26 cellular contexts compared by ENCODE assay signal in genomic region chr20:56348746-56349145, GRCh38. TPM values are rescaled to one million over a fixed set of nuclear protein-coding genes. Genes with fewer than 3 reads are reported as not detected.
DNase-seq lines count a peak whose midpoint lies in the region; ATAC-seq, FAIRE-seq and TF ChIP-seq lines count a peak whose summit lies in the region.
"Had no signal": no experiment of that assay in that cellular context is flagged by ENCODE, and none has a peak within 500 bp of the region (broad histone marks: within the 10 kb centered on the region; RNA-seq: fewer than 3 reads in every experiment).

No MANE protein-coding gene starts in this region.

- no peak for TF ChIP-seq POLR2A in endothelial cell of umbilical vein (IDR thresholded peaks at IDR 0.05; ENCODE audit: low read depth, low read length)

- H4K20me1 ChIP-seq in endothelial cell of umbilical vein (replicated peaks; ENCODE audit: control insufficient read depth, extremely low read depth, insufficient read depth, low read length) (no peaks in the 10 kb centered on the region), osteoblast (ENCODE audit: insufficient read depth, low read length) (no peaks in the 10 kb centered on the region)

- peak overlapping the region; percentile 18 for H3K4me3 Mint-ChIP-seq in Calu3 (ENCODE audit: low read depth, unreplicated experiment)
- H3K4me3 Mint-ChIP-seq: CD8-positive, alpha-beta memory T cell; immature natural killer cell; neural crest cell; stimulated activated naive CD8-positive, alpha-beta T cell treated with anti-CD3 and anti-CD28 coated beads, Interleukin-15, amount 100 ng/mL, for 72 hours had no signal

- no peaks in the 10 kb centered on the region for H3K4me1 ChIP-seq in endothelial cell of umbilical vein (ENCODE audit: control insufficient read depth, extremely low read depth, insufficient read depth, low read length)
- H3K4me1 ChIP-seq in osteoblast (ENCODE audit: insufficient read depth, low read length) = peaks cover 9% of the 10 kb centered on the region
- H3K4me1 ChIP-seq: SJCRH30 had no signal

- BruUV-seq in Calu3 (replicated peaks; lab: Mats Ljungman, UMichigan) (no TSS peak), endothelial cell of umbilical vein (replicated peaks; lab: Mats Ljungman, UMichigan) (no TSS peak)

- H3K9me3 ChIP-seq in endothelial cell of umbilical vein (replicated peaks; ENCODE audit: control insufficient read depth, insufficient read depth, low read length) (no peaks in the 10 kb centered on the region), osteoblast (ENCODE audit: low read depth, low read length) (no peaks in the 10 kb centered on the region)
- H3K9me3 ChIP-seq: right atrium auricular region, SJCRH30, vagina had no signal

- no peak for ATAC-seq in HG02763 (IDR thresholded peaks at IDR 0.05; ENCODE audit: unreplicated experiment)
- ATAC-seq in HG02588 (IDR thresholded peaks at IDR 0.05; ENCODE audit: unreplicated experiment) = no peak
- ATAC-seq: stimulated activated naive CD8-positive, alpha-beta T cell treated with anti-CD3 and anti-CD28 coated beads, Interleukin-15, amount 100 ng/mL, for 72 hours had no signal

- H3K4me1 Mint-ChIP-seq in Calu3 (ENCODE audit: low read depth, unreplicated experiment) = peaks cover 12% of the 10 kb centered on the region
- H3K4me1 Mint-ChIP-seq: immature natural killer cell had no signal

- H3K27me3 ChIP-seq in endothelial cell of umbilical vein (ENCODE audit: control insufficient read depth in 2 of 2, insufficient read depth in 2 of 2, low read length in 2 of 2) (peaks cover 4 to 6% of the 10 kb centered on the region in 2 experiments), osteoblast (ENCODE audit: insufficient read depth, low read length) (no peaks in the 10 kb centered on the region)
- H3K27me3 ChIP-seq: right atrium auricular region, vagina had no signal

- POLR2A ChIA-PET in endothelial cell of umbilical vein (lab: Charles Lee) = no interaction called here

- DNase-seq in Calu3 (no peak), MV-4-11 (lab: John Stamatoyannopoulos, UW) (peak; percentile 7), endothelial cell of umbilical vein (ENCODE audit: low read depth, low spot score) (peak; percentile 39), osteoblast (ENCODE audit: insufficient read length, low spot score, missing footprints) (peak; percentile 27), HCEC 1CT (no peak), KBM-7 (no peak)
- DNase-seq: activated CD4-positive, alpha-beta T cell treated with anti-CD3 and anti-CD28 coated beads for 48 hours; activated effector memory CD4-positive, alpha-beta T cell treated with Interleukin-2 at 50 U/mL for 16 hours; CD8-positive, alpha-beta memory T cell; dermis blood vessel endothelial cell; immature natural killer cell; NCI-H1048; NCI-H2171 treated with DMSO at 0.1 percent for 48 hours; NCI-H510A treated with DMSO at 0.1 percent for 48 hours; RPMI8226; SJCRH30; stimulated activated CD8-positive, alpha-beta memory T cell treated with anti-CD3 and anti-CD28 coated beads, Interleukin-4, amount 100 ng/mL, for 48 hours; stimulated activated naive CD8-positive, alpha-beta T cell treated with anti-CD3 and anti-CD28 coated beads, Interleukin-15, amount 100 ng/mL, for 72 hours; SW 1271; T-helper 9 cell had no signal

- no peak overlapping the region for H3K9ac ChIP-seq in endothelial cell of umbilical vein (replicated peaks; ENCODE audit: extremely low read depth, insufficient read depth, low read length)

- intact Hi-C loops in Calu3 (cut with micrococcal nuclease; ENCODE audit: unreplicated experiment) = loop anchor here (10.0 kb wide), 1 partner anchor 1684 kb away; no protein-coding TSS in a partner anchor
- intact Hi-C loops in endothelial cell of umbilical vein (cut with micrococcal nuclease) = no loop called here

- no peak overlapping the region for H3K27ac Mint-ChIP-seq in Calu3 (ENCODE audit: unreplicated experiment)
- H3K27ac Mint-ChIP-seq: CD8-positive, alpha-beta memory T cell; immature natural killer cell; stimulated activated naive CD8-positive, alpha-beta T cell treated with anti-CD3 and anti-CD28 coated beads, Interleukin-15, amount 100 ng/mL, for 72 hours had no signal

- TF ChIP-seq CTCF in Calu3 (IDR thresholded peaks at IDR 0.05; ENCODE audit: unreplicated experiment) (no peak), endothelial cell of umbilical vein (IDR thresholded peaks at IDR 0.05; ENCODE audit: extremely low read depth in 1 of 2, insufficient read depth in 1 of 2, low read depth in 1 of 2, low read length in 2 of 2) (no peak), osteoblast (IDR thresholded peaks at IDR 0.05; ENCODE audit: extremely low read depth, low read depth, low read length) (no peak)

- no peaks in the 10 kb centered on the region for H3K9me1 ChIP-seq in endothelial cell of umbilical vein (replicated peaks; ENCODE audit: control insufficient read depth, extremely low read depth, insufficient read depth, low read length)

- H3K36me3 Mint-ChIP-seq in Calu3 (ENCODE audit: insufficient read depth, unreplicated experiment) = no peaks in the 10 kb centered on the region
- H3K36me3 Mint-ChIP-seq: CD8-positive, alpha-beta memory T cell; immature natural killer cell had no signal

- no peaks in the 10 kb centered on the region for H3K79me2 ChIP-seq in endothelial cell of umbilical vein (ENCODE audit: control insufficient read depth, insufficient read depth, low read length)
- no peaks in the 10 kb centered on the region for H3K79me2 ChIP-seq in osteoblast (ENCODE audit: insufficient read depth, low read length)

- dilution Hi-C loops in endothelial cell of umbilical vein (cut with MboI; ENCODE audit: extremely low pct_ligation_motif_present, low sequenced_read_pairs) = no loop called here

- peaks cover 48% of the 10 kb centered on the region for H3K27me3 Mint-ChIP-seq in Calu3 (ENCODE audit: unreplicated experiment)

- H3K9me3 Mint-ChIP-seq in Calu3 (ENCODE audit: low read depth, unreplicated experiment) = no peaks in the 10 kb centered on the region
- H3K9me3 Mint-ChIP-seq: CD8-positive, alpha-beta memory T cell; immature natural killer cell; neural crest cell; stimulated activated naive CD8-positive, alpha-beta T cell treated with anti-CD3 and anti-CD28 coated beads, Interleukin-15, amount 100 ng/mL, for 72 hours had no signal

- H3K27ac ChIP-seq in endothelial cell of umbilical vein (ENCODE audit: insufficient read depth, low read depth, low read length) (no peak overlapping the region), osteoblast (ENCODE audit: low read depth, low read length) (no peak overlapping the region)
- H3K27ac ChIP-seq: right atrium auricular region, SJCRH30, vagina had no signal

- H2AFZ ChIP-seq in endothelial cell of umbilical vein (ENCODE audit: low read depth, low read length) (no peak overlapping the region), osteoblast (ENCODE audit: low read length) (no peak overlapping the region)

- H3K4me3 ChIP-seq in endothelial cell of umbilical vein (replicated peaks in 1 of 3; ENCODE audit: insufficient read depth in 1 of 3, low read depth in 1 of 3, low read length in 3 of 3) (no peak overlapping the region), osteoblast (ENCODE audit: insufficient read depth, low read length) (no peak overlapping the region)
- H3K4me3 ChIP-seq: right atrium auricular region, SJCRH30, vagina had no signal

- H3K4me2 ChIP-seq in endothelial cell of umbilical vein (ENCODE audit: insufficient read depth, low read length) (no peak overlapping the region), osteoblast (ENCODE audit: insufficient read depth, low read length) (no peak overlapping the region)

- in situ Hi-C loops in KBM-7 (cut with MboI; ENCODE audit: low pct_unique_long_range_greater_than_20kb, low sequenced_read_pairs) = no loop called here

- H3K36me3 ChIP-seq in endothelial cell of umbilical vein (ENCODE audit: control insufficient read depth in 2 of 2, extremely low read depth in 1 of 2, insufficient read depth in 2 of 2, low read length in 2 of 2) = no peaks in the 10 kb centered on the region
- no peaks in the 10 kb centered on the region for H3K36me3 ChIP-seq in osteoblast (ENCODE audit: insufficient read depth, low read length)
- H3K36me3 ChIP-seq: right atrium auricular region, SJCRH30, vagina had no signal

- no peak for FAIRE-seq in endothelial cell of umbilical vein (lab: Jason Lieb, UNC)
- FAIRE-seq: GM12892 had no signal

- CTCF ChIA-PET in Calu3 (lab: Charles Lee) (interaction anchor here (0.6 to 0.8 kb wide), 5 partner anchors 11 to 161 kb away, joined by 3 to 4 read pairs (median 3); partner anchors contain the start of gene RTF2), endothelial cell of umbilical vein (lab: Charles Lee) (interaction anchor here (1.0 to 2.2 kb wide), 3 partner anchors 10 to 1667 kb away, joined by 3 to 4 read pairs (median 4); partner anchors contain the start of gene FAM210B)

RNA-seq across cellular contexts. Expression of gene FAM210B, which starts 10.0 kb away (rescaled TPM):
- total RNA-seq in Calu3 (2022) = 8.7 and 9.4 TPM in 2 replicates
- 37.6 and 44.5 TPM in 2 replicates for total RNA-seq in endothelial cell of umbilical vein
- polyA plus RNA-seq in endothelial cell of umbilical vein = 20.6 and 24.6 TPM in 2 replicates
- 27.2 and 28.0 TPM in 2 replicates for polyA plus RNA-seq in endothelial cell of umbilical vein (2011; cell fraction: cytosol; rRNA removed)
- 8.3 and 8.8 TPM in 2 replicates for polyA plus RNA-seq in endothelial cell of umbilical vein (2011; cell fraction: nucleus; rRNA removed)
- polyA plus RNA-seq in endothelial cell of umbilical vein (2012) = 53.8 and 54.3 TPM in 2 replicates
- 24.2 and 29.9 TPM in 2 replicates for polyA minus RNA-seq in endothelial cell of umbilical vein
- 10.0 TPM for polyA minus RNA-seq in endothelial cell of umbilical vein (2011; cell fraction: cytosol; rRNA and poly(A)+ RNA removed)
- polyA minus RNA-seq in endothelial cell of umbilical vein (2011; cell fraction: nucleus; rRNA and poly(A)+ RNA removed) = 9.2 and 10.1 TPM in 2 replicates
- total RNA-seq in osteoblast = 69.5 and 89.6 TPM in 2 replicates

RNA-seq across cellular contexts. Expression of gene AURKA, which starts 43.3 kb away (rescaled TPM):
- total RNA-seq in Calu3 (2022) = 73.8 and 75.5 TPM in 2 replicates
- 56.9 and 57.6 TPM in 2 replicates for total RNA-seq in endothelial cell of umbilical vein
- polyA plus RNA-seq in endothelial cell of umbilical vein = 27.3 and 33.1 TPM in 2 replicates
- polyA plus RNA-seq in endothelial cell of umbilical vein (2011; cell fraction: cytosol; rRNA removed) = 41.0 and 42.5 TPM in 2 replicates
- 19.0 and 28.6 TPM in 2 replicates for polyA plus RNA-seq in endothelial cell of umbilical vein (2011; cell fraction: nucleus; rRNA removed)
- polyA plus RNA-seq in endothelial cell of umbilical vein (2012) = 29.7 and 55.3 TPM in 2 replicates
- 21.5 and 27.3 TPM in 2 replicates for polyA minus RNA-seq in endothelial cell of umbilical vein
- 90.4 TPM for polyA minus RNA-seq in endothelial cell of umbilical vein (2011; cell fraction: cytosol; rRNA and poly(A)+ RNA removed)
- 9.5 and 12.6 TPM in 2 replicates for polyA minus RNA-seq in endothelial cell of umbilical vein (2011; cell fraction: nucleus; rRNA and poly(A)+ RNA removed)
- total RNA-seq in osteoblast = 4.7 and 8.0 TPM in 2 replicates

RNA-seq across cellular contexts. Expression of gene CSTF1, which starts 43.7 kb away (rescaled TPM):
- total RNA-seq in Calu3 (2022) (41.0 and 44.3 TPM in 2 replicates), endothelial cell of umbilical vein (32.9 and 39.6 TPM in 2 replicates), osteoblast (25.0 and 26.8 TPM in 2 replicates)
- 49.3 and 51.7 TPM in 2 replicates for polyA plus RNA-seq in endothelial cell of umbilical vein
- 38.8 and 41.4 TPM in 2 replicates for polyA plus RNA-seq in endothelial cell of umbilical vein (2011; cell fraction: cytosol; rRNA removed)
- polyA plus RNA-seq in endothelial cell of umbilical vein (2011; cell fraction: nucleus; rRNA removed) = 33.5 and 34.2 TPM in 2 replicates
- 33.9 and 43.3 TPM in 2 replicates for polyA plus RNA-seq in endothelial cell of umbilical vein (2012)
- polyA minus RNA-seq in endothelial cell of umbilical vein = 81.1 and 103 TPM in 2 replicates
- 56.4 TPM for polyA minus RNA-seq in endothelial cell of umbilical vein (2011; cell fraction: cytosol; rRNA and poly(A)+ RNA removed)
- polyA minus RNA-seq in endothelial cell of umbilical vein (2011; cell fraction: nucleus; rRNA and poly(A)+ RNA removed) = 19.8 and 31.0 TPM in 2 replicates

Comparison
In these comparisons a context has a peak if more than half of its experiments do, and no peak if none do; other contexts are left out.
1. DNase-seq: peak in MV-4-11 (single experiment), endothelial cell of umbilical vein (single experiment) and osteoblast (single experiment); none in Calu3 (single experiment), HCEC 1CT (single experiment) and KBM-7 (single experiment).